ENCODE assay signal across 12 cellular contexts in genomic region chr20:52035977-52036376, GRCh38.
"Had no signal": no experiment of that assay in that cellular context is flagged by ENCODE, and none has a peak within 500 bp of the region (broad histone marks: within the 10 kb centered on the region; RNA-seq: fewer than 3 reads in every experiment).

No MANE protein-coding gene starts in this region.

- ATAC-seq: heart right ventricle, left lung had no signal

- H3K4me3 ChIP-seq: ascending aorta, cardiac muscle cell, colonic mucosa, heart right ventricle, left lung, skin epidermis, transverse colon had no signal

- DNase-seq: activated CD4-positive, alpha-beta memory T cell treated with anti-CD3 and anti-CD28 coated beads, Interleukin-2, amount 10 ng/mL, durations not matched to agents 7 days and 5 days; colonic mucosa; heart right ventricle; islet precursor cell; left lung; mesendoderm; T1000; transverse colon had no signal

- H3K27ac Mint-ChIP-seq: activated CD4-positive, alpha-beta memory T cell treated with anti-CD3 and anti-CD28 coated beads, Interleukin-2, amount 10 ng/mL, durations not matched to agents 7 days and 5 days had no signal

- H3K9me3 Mint-ChIP-seq: activated CD4-positive, alpha-beta memory T cell treated with anti-CD3 and anti-CD28 coated beads, Interleukin-2, amount 10 ng/mL, durations not matched to agents 7 days and 5 days had no signal

- H3K27ac ChIP-seq: ascending aorta, cardiac muscle cell, colonic mucosa, heart right ventricle, left lung, parathyroid adenoma, skin epidermis, transverse colon had no signal

- H3K4me1 ChIP-seq: ascending aorta, parathyroid adenoma had no signal

- H3K9me3 ChIP-seq: ascending aorta, colonic mucosa, heart right ventricle, left lung, transverse colon had no signal

- H3K27me3 ChIP-seq: ascending aorta, cardiac muscle cell, colonic mucosa, heart right ventricle, left lung, transverse colon had no signal

- H3K36me3 ChIP-seq: ascending aorta, cardiac muscle cell, colonic mucosa, heart right ventricle, left lung, transverse colon had no signal
